8 cellular contexts compared by ENCODE assay signal in the genomic region with DNA sequence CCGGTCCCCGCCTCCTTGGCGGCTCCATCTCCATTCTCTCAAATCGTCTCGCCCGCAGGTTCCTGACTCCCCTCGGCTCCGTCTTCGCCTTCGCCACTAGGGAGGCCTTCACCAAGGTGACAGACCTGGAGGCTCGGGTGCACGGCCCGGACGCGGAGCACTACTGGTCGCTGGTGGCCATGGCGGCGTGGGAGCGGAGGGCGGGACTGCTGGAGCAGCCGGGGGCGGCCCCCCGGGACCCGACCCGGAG. TPM values are rescaled to one million over a fixed set of nuclear protein-coding genes. Genes with fewer than 3 reads are reported as not detected.
DNase-seq lines count a peak whose midpoint lies in the region; ATAC-seq and TF ChIP-seq lines count a peak whose summit lies in the region.

No MANE protein-coding gene starts in this region.

- intact Hi-C loops in tibial artery (cut with DNase I; ENCODE audit: low total_unique reads): loop anchor here (5.0 kb wide), 3 partner anchors 43 to 93 kb away; a partner anchor contains a TSS

- DNase-seq in activated T-cell treated with anti-CD3 and anti-CD28 coated beads, Interleukin-2, amount 50 U/mL, for 72 hours: no peak
- DNase-seq in activated T-cell treated with anti-CD3 and anti-CD28 coated beads for 4 hours (no peak), kidney glomerular epithelial cell (lab: John Stamatoyannopoulos, UW) (peak; percentile 48), tibial artery (no peak), NCI-H128 (lab: John Stamatoyannopoulos, UW; ENCODE audit: unreplicated experiment) (no peak), ACHN (no peak)

- H3K27me3 Mint-ChIP-seq in activated T-cell treated with anti-CD3 and anti-CD28 coated beads, Interleukin-2, amount 50 U/mL, for 72 hours (ENCODE audit: low read depth): peaks cover 29% of the 10 kb centered on the region
- H3K27me3 Mint-ChIP-seq in activated naive CD8-positive, alpha-beta T cell: peaks cover 13% of the 10 kb centered on the region

- H3K4me3 Mint-ChIP-seq in activated T-cell treated with anti-CD3 and anti-CD28 coated beads, Interleukin-2, amount 50 U/mL, for 72 hours: peak overlapping the region; percentile 80 to 95
- H3K4me3 Mint-ChIP-seq in activated naive CD8-positive, alpha-beta T cell: peak overlapping the region; percentile 71

- H3K9me3 Mint-ChIP-seq in activated T-cell treated with anti-CD3 and anti-CD28 coated beads, Interleukin-2, amount 50 U/mL, for 72 hours: no peaks in the 10 kb centered on the region
- no peaks in the 10 kb centered on the region for H3K9me3 Mint-ChIP-seq in activated naive CD8-positive, alpha-beta T cell (ENCODE audit: low read depth)

- H3K36me3 ChIP-seq in tibial artery: no peaks in the 10 kb centered on the region

- ATAC-seq in activated T-cell treated with anti-CD3 and anti-CD28 coated beads, Interleukin-2, amount 50 U/mL, for 72 hours (replicated peaks in 1 of 2): no peak
- no peak for ATAC-seq in GM18502 (IDR thresholded peaks at IDR 0.05; ENCODE audit: poor library complexity, unreplicated experiment)

- peaks cover 0 to 46% (median 31%) of the 10 kb centered on the region in 4 donors for H3K4me1 ChIP-seq in tibial artery

- H3K36me3 Mint-ChIP-seq in activated T-cell treated with anti-CD3 and anti-CD28 coated beads, Interleukin-2, amount 50 U/mL, for 72 hours (ENCODE audit: insufficient read depth in 2 of 2): peaks cover 0 to 1% of the 10 kb centered on the region in 2 donors
- no peaks in the 10 kb centered on the region for H3K36me3 Mint-ChIP-seq in activated naive CD8-positive, alpha-beta T cell

- no peaks in the 10 kb centered on the region for H3K9me3 ChIP-seq in tibial artery

- TF ChIP-seq CTCF in tibial artery (IDR thresholded peaks at IDR 0.05): no peak

- peaks cover 38% of the 10 kb centered on the region for H3K4me1 Mint-ChIP-seq in activated T-cell treated with anti-CD3 and anti-CD28 coated beads, Interleukin-2, amount 50 U/mL, for 72 hours (ENCODE audit: low read depth)
- peaks cover 28% of the 10 kb centered on the region for H3K4me1 Mint-ChIP-seq in activated naive CD8-positive, alpha-beta T cell (ENCODE audit: low read depth)

- in situ Hi-C loops in ACHN (cut with HindIII; ENCODE audit: low pct_ligation_motif_present, low pct_unique_long_range_greater_than_20kb, low sequenced_read_pairs): no loop called here

- peaks cover 0 to 9% of the 10 kb centered on the region in 2 donors for H3K27me3 ChIP-seq in tibial artery

- peak overlapping the region; percentile 86 to 89 for H3K27ac ChIP-seq in tibial artery

- H3K4me3 ChIP-seq in tibial artery: peak overlapping the region; percentile 66 to 73

- H3K27ac Mint-ChIP-seq in activated T-cell treated with anti-CD3 and anti-CD28 coated beads, Interleukin-2, amount 50 U/mL, for 72 hours: no peak overlapping the region
- peak overlapping the region; percentile 22 for H3K27ac Mint-ChIP-seq in activated naive CD8-positive, alpha-beta T cell

RNA-seq across cellular contexts. Expression of a gene that starts 0.9 kb away (rescaled TPM):
- not detected for total RNA-seq in activated T-cell treated with anti-CD3 and anti-CD28 coated beads, Interleukin-2, amount 50 U/mL, for 72 hours

RNA-seq across cellular contexts. Expression of a gene that starts 3.5 kb away (rescaled TPM):
- total RNA-seq in activated T-cell treated with anti-CD3 and anti-CD28 coated beads, Interleukin-2, amount 50 U/mL, for 72 hours: 1 to 10 TPM in 1 of 2 donors, under 1 TPM in 1; 0.46 to 1.1 TPM

RNA-seq across cellular contexts. Expression of a gene that starts 6.3 kb away (rescaled TPM):
- total RNA-seq in activated T-cell treated with anti-CD3 and anti-CD28 coated beads, Interleukin-2, amount 50 U/mL, for 72 hours: 10 to 100 TPM; 56.3 to 68.7 TPM

RNA-seq across cellular contexts. Expression of a gene that starts 17.3 kb away (rescaled TPM):
- 10 to 100 TPM; 27.5 to 50.9 TPM for total RNA-seq in activated T-cell treated with anti-CD3 and anti-CD28 coated beads, Interleukin-2, amount 50 U/mL, for 72 hours
